20 cellular contexts compared by ENCODE assay signal in genomic region chr3:30596161-30596560, GRCh38. TPM values are rescaled to one million over a fixed set of nuclear protein-coding genes. Genes with fewer than 3 reads are reported as not detected.
A peak's percentile ranks its signal among the peaks of the same experiment; 100 is the strongest.
DNase-seq lines count a peak whose midpoint lies in the region; ATAC-seq, FAIRE-seq and TF ChIP-seq lines count a peak whose summit lies in the region.
"Had no signal": no experiment of that assay in that cellular context is flagged by ENCODE, and none has a peak within 500 bp of the region (broad histone marks: within the 10 kb centered on the region; RNA-seq: fewer than 3 reads in every experiment).

No MANE protein-coding gene starts in this region.

- H2AFZ ChIP-seq in trophoblast cell (ENCODE audit: insufficient read depth, low read length, poor library complexity): no peak overlapping the region
- H2AFZ ChIP-seq: GM23338 had no signal

- H3K9me3 ChIP-seq in trophoblast cell (ENCODE audit: insufficient read depth, low read depth, low read length): no peaks in the 10 kb centered on the region
- no peaks in the 10 kb centered on the region for H3K9me3 ChIP-seq in tibial artery
- H3K9me3 ChIP-seq: esophagus squamous epithelium, vagina had no signal

- H3K4ac ChIP-seq in trophoblast cell (ENCODE audit: low read depth, low read length): no peak overlapping the region

- FAIRE-seq in bronchial epithelial cell (lab: Jason Lieb, UNC): no peak

- H3K4me3 ChIP-seq in bronchial epithelial cell (ENCODE audit: low read depth, low read length) (no peak overlapping the region), trophoblast cell (ENCODE audit: low read depth, low read length) (no peak overlapping the region), tibial artery (no peak overlapping the region)
- H3K4me3 ChIP-seq: esophagus squamous epithelium, GM23338, vagina had no signal

- H2BK120ac ChIP-seq in trophoblast cell (ENCODE audit: insufficient read depth, low read length, poor library complexity): no peak overlapping the region

- no peak overlapping the region for H3K23ac ChIP-seq in trophoblast cell (ENCODE audit: low read length)

- DNase-seq in COLO668 (lab: John Stamatoyannopoulos, UW; ENCODE audit: unreplicated experiment) (peak; percentile 3), LoVo (ENCODE audit: low spot score) (peak; percentile 44), bronchial epithelial cell (ENCODE audit: low read depth) (peak; percentile 75), trophoblast cell (peak; percentile 86 to 87), tibial artery (no peak), NK-92 (lab: John Stamatoyannopoulos, UW; ENCODE audit: unreplicated experiment) (no peak), foreskin melanocyte (no peak)
- DNase-seq: activated CD8-positive, alpha-beta T cell treated with anti-CD3 and anti-CD28 coated beads for 36 hours; activated naive CD4-positive, alpha-beta T cell treated with anti-CD3 and anti-CD28 coated beads, Interleukin-2, amount 10 ng/mL, durations not matched to agents 7 days and 5 days; activated T-cell treated with anti-CD3 and anti-CD28 coated beads, Interleukin-2, amount 50 U/mL, for 24 hours; aorta; CD4-positive, CD25-positive, alpha-beta regulatory T cell; esophagus squamous epithelium; KBM-7; MV-4-11; NCI-H187; NCI-H82 had no signal

- intact Hi-C loops in tibial artery (cut with DNase I; ENCODE audit: low total_unique reads): no loop called here

- no peak overlapping the region for H2AK5ac ChIP-seq in trophoblast cell (ENCODE audit: low read length)

- no peak overlapping the region for H4K12ac ChIP-seq in trophoblast cell (ENCODE audit: low read depth, low read length)

- TF ChIP-seq CTCF in bronchial epithelial cell (IDR thresholded peaks at IDR 0.05; ENCODE audit: insufficient read depth, low read length, severe bottlenecking): no peak
- TF ChIP-seq CTCF in tibial artery (IDR thresholded peaks at IDR 0.05): no peak

- no peaks in the 10 kb centered on the region for H3K36me3 ChIP-seq in bronchial epithelial cell (ENCODE audit: control insufficient read depth, insufficient read depth, low read length)
- H3K36me3 ChIP-seq in trophoblast cell (ENCODE audit: control insufficient read depth in 1 of 2, insufficient read depth in 2 of 2, low read length in 2 of 2): no peaks in the 10 kb centered on the region
- no peaks in the 10 kb centered on the region for H3K36me3 ChIP-seq in tibial artery
- H3K36me3 ChIP-seq: esophagus squamous epithelium, vagina had no signal

- H4K8ac ChIP-seq in trophoblast cell (ENCODE audit: low read depth, low read length): no peak overlapping the region

- no peak overlapping the region for H3K9ac ChIP-seq in trophoblast cell (ENCODE audit: low read length)

- no peaks in the 10 kb centered on the region for H3K27me3 ChIP-seq in bronchial epithelial cell (ENCODE audit: control insufficient read depth, insufficient read depth, low read length)
- no peaks in the 10 kb centered on the region for H3K27me3 ChIP-seq in trophoblast cell (ENCODE audit: insufficient read depth, low read length)
- no peaks in the 10 kb centered on the region for H3K27me3 ChIP-seq in tibial artery
- H3K27me3 ChIP-seq: esophagus squamous epithelium, vagina had no signal

- H3K4me2 ChIP-seq in trophoblast cell (ENCODE audit: low read length): no peak overlapping the region
- H3K4me2 ChIP-seq: GM23338 had no signal

- no peak overlapping the region for H3K14ac ChIP-seq in trophoblast cell (ENCODE audit: low read length)

- H4K91ac ChIP-seq in trophoblast cell (ENCODE audit: low read depth, low read length): no peak overlapping the region

- H3K27ac ChIP-seq in trophoblast cell (ENCODE audit: low read depth, low read length) (peak overlapping the region; percentile 14), tibial artery (no peak overlapping the region)
- H3K27ac ChIP-seq: vagina had no signal

- peaks cover 2% of the 10 kb centered on the region for H3K79me1 ChIP-seq in trophoblast cell (ENCODE audit: low read length)

- H2BK5ac ChIP-seq in trophoblast cell (ENCODE audit: low read depth, low read length, poor library complexity): no peak overlapping the region

- no peak for ATAC-seq in GM21515 (IDR thresholded peaks at IDR 0.05; ENCODE audit: unreplicated experiment)
- ATAC-seq: activated CD8-positive, alpha-beta T cell treated with anti-CD3 and anti-CD28 coated beads for 36 hours; GM23338 had no signal

- no peak overlapping the region for H3K18ac ChIP-seq in trophoblast cell (ENCODE audit: low read length)

- no peak overlapping the region for H2BK12ac ChIP-seq in trophoblast cell (ENCODE audit: low read length)

- no CpG with 5 or more reads among the region's 3 CpGs for WGBS in trophoblast cell (ENCODE audit: extremely low coverage, insufficient coverage, insufficient read length)

- no peaks in the 10 kb centered on the region for H3K79me2 ChIP-seq in trophoblast cell (ENCODE audit: control insufficient read depth, insufficient read depth, low read length, poor library complexity)

- H3K4me1 ChIP-seq in trophoblast cell (ENCODE audit: control insufficient read depth in 1 of 2, insufficient read depth in 2 of 2, low read length in 2 of 2): peaks cover 0 to 3% of the 10 kb centered on the region in 2 experiments
- peaks cover 0 to 12% (median 6%) of the 10 kb centered on the region in 4 donors for H3K4me1 ChIP-seq in tibial artery

RNA-seq across cellular contexts. Expression of gene TGFBR2, which starts 10.2 kb away (rescaled TPM):
- 16.0 and 25.5 TPM in 2 replicates for total RNA-seq in bronchial epithelial cell
- polyA plus RNA-seq in trophoblast cell (2013): 95.2 and 107 TPM in 2 replicates

Comparison
In these comparisons a context has a peak if more than half of its experiments do, and no peak if none do; other contexts are left out.
1. DNase-seq: peak in COLO668 (single experiment), LoVo (single experiment), bronchial epithelial cell (single experiment) and trophoblast cell (2 of 2); none in tibial artery (0 of 2), NK-92 (single experiment) and foreskin melanocyte (single experiment).